Comparison of ENCODE assay signal across 8 cellular contexts in genomic region chr1:25520446-25521061, GRCh38. TPM values are rescaled to one million over a fixed set of nuclear protein-coding genes. Genes with fewer than 3 reads are reported as not detected.
DNase-seq lines count a peak whose midpoint lies in the region; ATAC-seq and TF ChIP-seq lines count a peak whose summit lies in the region.

No MANE protein-coding gene starts in this region.

- intact Hi-C loops in heart right ventricle (cut with DNase I) (loop anchor here in 7 of 10 donors (5.0 to 10.0 kb wide), 4 partner anchors 96 to 284 kb away; partner anchors contain the start of genes RHCE (in 1 of the 7) and SELENON (in 1 of the 7)), sciatic nerve (cut with DNase I) (no loop called here)

- H3K4me1 ChIP-seq in heart right ventricle: peaks cover 0 to 6% (median 0%) of the 10 kb centered on the region in 9 donors

- no peaks in the 10 kb centered on the region for H3K36me3 Mint-ChIP-seq in activated naive CD4-positive, alpha-beta T cell treated with anti-CD3 and anti-CD28 coated beads, Interleukin-2, amount 50 U/mL, for 72 hours

- peak; percentile 66 to 90 (median 84) for TF ChIP-seq CTCF in heart right ventricle (IDR thresholded peaks at IDR 0.05)

- ATAC-seq in activated naive CD4-positive, alpha-beta T cell treated with anti-CD3 and anti-CD28 coated beads, Interleukin-2, amount 50 U/mL, for 72 hours: peak; percentile 61 to 62
- ATAC-seq in heart right ventricle: peak in 2 of 8 donors; percentile 37 to 51
- ATAC-seq in sciatic nerve: peak; percentile 50
- no peak for ATAC-seq in GM19463 (IDR thresholded peaks at IDR 0.05; ENCODE audit: unreplicated experiment)
- no peak for ATAC-seq in GM19328 (IDR thresholded peaks at IDR 0.05; ENCODE audit: unreplicated experiment)

- H3K27ac Mint-ChIP-seq in activated naive CD4-positive, alpha-beta T cell treated with anti-CD3 and anti-CD28 coated beads, Interleukin-2, amount 50 U/mL, for 72 hours: peak overlapping the region; percentile 63 to 87

- 10 to 13% methylated on average over 4 of the region's 4 CpGs for WGBS in heart right ventricle, 2 donors

- no peak overlapping the region for H3K4me3 ChIP-seq in Jurkat, Clone E6-1 (ENCODE audit: low read length)
- H3K4me3 ChIP-seq in heart right ventricle: no peak overlapping the region

- H3K36me3 ChIP-seq in heart right ventricle: no peaks in the 10 kb centered on the region

- peaks cover 0 to 6% of the 10 kb centered on the region in 2 donors for H3K9me3 Mint-ChIP-seq in activated naive CD4-positive, alpha-beta T cell treated with anti-CD3 and anti-CD28 coated beads, Interleukin-2, amount 50 U/mL, for 72 hours

- peaks cover 0 to 5% (median 0%) of the 10 kb centered on the region in 11 donors for H3K9me3 ChIP-seq in heart right ventricle

- DNase-seq in COLO829 (ENCODE audit: low spot score) (peak; percentile 62), SKM-1 (lab: John Stamatoyannopoulos, UW; ENCODE audit: unreplicated experiment) (peak; percentile 27), heart right ventricle (peak; percentile 44 to 62), sciatic nerve (ENCODE audit: low spot score) (peak; percentile 83)
- DNase-seq in Jurkat, Clone E6-1 (ENCODE audit: low read depth, low spot score): peak; percentile 58
- peak in 1 of 2 donors; percentile 70 for DNase-seq in activated naive CD4-positive, alpha-beta T cell treated with anti-CD3 and anti-CD28 coated beads, Interleukin-2, amount 50 U/mL, for 72 hours (ENCODE audit: low spot score in 2 of 2)

- no peak overlapping the region for H3K27ac ChIP-seq in heart right ventricle

- H3K27me3 ChIP-seq in heart right ventricle: peaks cover 0 to 3% (median 0%) of the 10 kb centered on the region in 7 donors

RNA-seq across cellular contexts. Expression of gene LDLRAP1, which starts 22.9 kb away (rescaled TPM):
- 15.0 TPM for polyA plus RNA-seq in Jurkat, Clone E6-1 (2012; ENCODE audit: insufficient read depth, insufficient read length)
- total RNA-seq in activated naive CD4-positive, alpha-beta T cell treated with anti-CD3 and anti-CD28 coated beads, Interleukin-2, amount 50 U/mL, for 72 hours: 10 to 100 TPM; 17.2 to 29.2 TPM
- total RNA-seq in heart right ventricle (10 to 100 TPM in 6 of 10 donors, 1 to 10 TPM in 4; 8.5 to 16.1 (median 11.6) TPM), sciatic nerve (25.0 TPM)
- polyA plus RNA-seq in heart right ventricle: 10 to 100 TPM in 1 of 2 donors, 1 to 10 TPM in 1; 9.9 to 10.5 TPM

Comparison
In these comparisons a context has a peak if more than half of its experiments do, and no peak if none do; other contexts are left out.
1. ATAC-seq: peak in activated naive CD4-positive, alpha-beta T cell treated with anti-CD3 and anti-CD28 coated beads, Interleukin-2, amount 50 U/mL, for 72 hours (2 of 2) and sciatic nerve (single experiment); none in GM19463 (single experiment) and GM19328 (single experiment).